In genomic region chr13:20769834-20770233, GRCh38 we compare ENCODE assay signal across 22 cellular contexts.
"Had no signal": no experiment of that assay in that cellular context is flagged by ENCODE, and none has a peak within 500 bp of the region (broad histone marks: within the 10 kb centered on the region; RNA-seq: fewer than 3 reads in every experiment).

No MANE protein-coding gene starts in this region.

- ATAC-seq: foreskin keratinocyte, natural killer cell, psoas muscle had no signal

- H3K27ac ChIP-seq: foreskin keratinocyte, neutrophil, ovary, psoas muscle, right atrium auricular region, spleen, thyroid gland, WERI-Rb-1 had no signal

- H3K4me1 ChIP-seq: foreskin keratinocyte, psoas muscle had no signal

- H3K27me3 ChIP-seq: foreskin keratinocyte, neutrophil, ovary, right atrium auricular region, spleen, thyroid gland had no signal

- H3K9me3 ChIP-seq: neutrophil, thyroid gland had no signal

- H3K27me3 Mint-ChIP-seq: activated CD4-positive, alpha-beta T cell treated with anti-CD3 and anti-CD28 coated beads, Interleukin-2, amount 10 ng/mL, durations not matched to agents 7 days and 5 days; activated T-cell treated with anti-CD3 and anti-CD28 coated beads, Interleukin-2, amount 50 U/mL, for 24 hours; dendritic cell treated with granulocyte-macrophage colony-stimulating factor and Interleukin-4, amounts not matched to agents 40 ng/mL and 50 ng/mL, for 4 days had no signal

- H3K4me3 Mint-ChIP-seq: activated CD4-positive, alpha-beta T cell treated with anti-CD3 and anti-CD28 coated beads, Interleukin-2, amount 10 ng/mL, durations not matched to agents 7 days and 5 days; activated naive CD4-positive, alpha-beta T cell treated with anti-CD3 and anti-CD28 coated beads for 36 hours; activated T-cell treated with anti-CD3 and anti-CD28 coated beads, Interleukin-2, amount 50 U/mL, for 24 hours; dendritic cell treated with granulocyte-macrophage colony-stimulating factor and Interleukin-4, amounts not matched to agents 40 ng/mL and 50 ng/mL, for 4 days; natural killer cell; T-helper 2 cell treated with Interferon-gamma antibody and Interleukin-4, amounts not matched to agents 5 μg/mL and 100 μg/mL, for 36 hours had no signal

- H3K36me3 ChIP-seq: neutrophil, ovary, right atrium auricular region, thyroid gland had no signal

- H3K27ac Mint-ChIP-seq: activated CD4-positive, alpha-beta T cell treated with anti-CD3 and anti-CD28 coated beads, Interleukin-2, amount 10 ng/mL, durations not matched to agents 7 days and 5 days; activated naive CD4-positive, alpha-beta T cell treated with anti-CD3 and anti-CD28 coated beads for 36 hours; brain; dendritic cell treated with granulocyte-macrophage colony-stimulating factor and Interleukin-4, amounts not matched to agents 40 ng/mL and 50 ng/mL, for 4 days; T-helper 2 cell treated with Interferon-gamma antibody and Interleukin-4, amounts not matched to agents 5 μg/mL and 100 μg/mL, for 36 hours had no signal

- DNase-seq: activated CD4-positive, alpha-beta T cell treated with anti-CD3 and anti-CD28 coated beads, Interleukin-2, amount 10 ng/mL, durations not matched to agents 7 days and 5 days; activated CD4-positive, CD25-positive, alpha-beta regulatory T cell treated with anti-CD3 and anti-CD28 coated beads, Interleukin-2, amount 50 U/mL, for 72 hours; activated naive CD4-positive, alpha-beta T cell treated with anti-CD3 and anti-CD28 coated beads for 36 hours; activated T-cell treated with anti-CD3 and anti-CD28 coated beads, Interleukin-2, amount 50 U/mL, for 24 hours; anterior cingulate cortex; effector CD4-positive, alpha-beta T cell; foreskin keratinocyte; natural killer cell; ovary; psoas muscle; spleen; stimulated activated CD4-positive, alpha-beta T cell treated with anti-CD3 and anti-CD28 coated beads, Interleukin-4, amount 100 ng/mL, for 1 hour; stimulated activated naive CD4-positive, alpha-beta T cell; substantia nigra; thyroid gland; WERI-Rb-1 had no signal

- H3K4me3 ChIP-seq: lung, ovary, psoas muscle, right atrium auricular region, spleen, thyroid gland had no signal
